Comparison of ENCODE assay signal across 1 cellular context in genomic region chr17:42110301-42111264, GRCh38.
TF ChIP-seq lines count a peak whose summit lies in the region.

No MANE protein-coding gene starts in this region.

TF ChIP-seq in H1, 55 proteins besides CTCF, POLR2A, EP300 and RAD21:
- TF ChIP-seq BRCA1 (IDR thresholded peaks at IDR 0.05; ENCODE audit: low read depth, low read length), result no peak
- TF ChIP-seq RBBP5 (IDR thresholded peaks at IDR 0.05; ENCODE audit: borderline replicate concordance, low read depth, low read length), result no peak
- no peak for TF ChIP-seq ZNF274 (IDR thresholded peaks at IDR 0.05; ENCODE audit: borderline replicate concordance, extremely low read depth, low read length)
- TF ChIP-seq ASH2L (IDR thresholded peaks at IDR 0.05; ENCODE audit: low read length), result no peak
- TF ChIP-seq KDM4A (IDR thresholded peaks at IDR 0.05; ENCODE audit: low read depth, low read length, severe bottlenecking), result no peak
- no peak for TF ChIP-seq RNF2 (IDR thresholded peaks at IDR 0.05; ENCODE audit: borderline replicate concordance, low read depth, low read length, missing control alignments, poor library complexity, severe bottlenecking)
- no peak for TF ChIP-seq POLR2AphosphoS5 (IDR thresholded peaks at IDR 0.05; ENCODE audit: low read depth, low read length)
- no peak for TF ChIP-seq SIRT6 (IDR thresholded peaks at IDR 0.05; ENCODE audit: low read length)
- no peak for TF ChIP-seq TBP (IDR thresholded peaks at IDR 0.05; ENCODE audit: low read depth, low read length)
- TF ChIP-seq TEAD4 (IDR thresholded peaks at IDR 0.05; ENCODE audit: low read depth, low read length), result no peak
- no peak for TF ChIP-seq EZH2 (IDR thresholded peaks at IDR 0.05; ENCODE audit: low read depth, low read length, severe bottlenecking)
- no peak for TF ChIP-seq RXRA (IDR thresholded peaks at IDR 0.05; ENCODE audit: insufficient read depth, low read depth, low read length)
- no peak for TF ChIP-seq SIX5 (IDR thresholded peaks at IDR 0.05; ENCODE audit: low read depth, low read length)
- TF ChIP-seq CHD2 (IDR thresholded peaks at IDR 0.05; ENCODE audit: low read length), result no peak
- TF ChIP-seq NRF1 (IDR thresholded peaks at IDR 0.05; ENCODE audit: low read depth, low read length), result no peak
- no peak for TF ChIP-seq SP2 (IDR thresholded peaks at IDR 0.05; ENCODE audit: low read length)
TF ChIP-seq in H1: peak in this region for 0.
